10 cellular contexts compared by ENCODE assay signal in genomic region chr7:11833431-11833830, GRCh38. TPM values are rescaled to one million over a fixed set of nuclear protein-coding genes. Genes with fewer than 3 reads are reported as not detected.
A peak's percentile ranks its signal among the peaks of the same experiment; 100 is the strongest.
DNase-seq lines count a peak whose midpoint lies in the region; ATAC-seq and TF ChIP-seq lines count a peak whose summit lies in the region.
"Had no signal": no experiment of that assay in that cellular context is flagged by ENCODE, and none has a peak within 500 bp of the region (broad histone marks: within the 10 kb centered on the region; RNA-seq: fewer than 3 reads in every experiment).

No MANE protein-coding gene starts in this region.

- H3K9me3 Mint-ChIP-seq in type B pancreatic cell = peaks cover 6% of the 10 kb centered on the region

- no peak overlapping the region for H3K27ac Mint-ChIP-seq in type B pancreatic cell

- no peak for TF ChIP-seq CTCF in type B pancreatic cell (conservative IDR thresholded peaks at IDR 0.05)

- ATAC-seq in left cardiac atrium = no peak
- no peak for ATAC-seq in GM18517 (IDR thresholded peaks at IDR 0.05; ENCODE audit: unreplicated experiment)

- H3K27me3 Mint-ChIP-seq in type B pancreatic cell = peaks cover 12% of the 10 kb centered on the region

- intact Hi-C loops in left cardiac atrium (cut with DNase I) = loop anchor here in 1 of 2 donors (10.0 kb wide), 1 partner anchor 661 kb away; no protein-coding TSS in a partner anchor

- DNase-seq in NCI-H2227 (lab: John Stamatoyannopoulos, UW; ENCODE audit: unreplicated experiment) (peak; percentile 53), NCI-H2227 treated with DMSO at 0.1 percent for 48 hours (lab: John Stamatoyannopoulos, UW) (no peak), NCI-H510A treated with DMSO at 0.1 percent for 48 hours (lab: John Stamatoyannopoulos, UW) (peak; percentile 57), dermis blood vessel endothelial cell (peak; percentile 5), type B pancreatic cell (ENCODE audit: extremely low spot score, unreplicated experiment) (no peak), left cardiac atrium (no peak), NCI-H1048 (lab: John Stamatoyannopoulos, UW) (no peak)
- DNase-seq: activated CD8-positive, alpha-beta memory T cell treated with anti-CD3 and anti-CD28 coated beads, Interleukin-2, amount 50 U/mL, for 4 hours; effector CD8-positive, alpha-beta T cell had no signal

- H3K4me1 Mint-ChIP-seq in type B pancreatic cell (ENCODE audit: unreplicated experiment) = peaks cover 18% of the 10 kb centered on the region

- no peaks in the 10 kb centered on the region for H3K36me3 Mint-ChIP-seq in type B pancreatic cell

- H3K4me3 Mint-ChIP-seq in type B pancreatic cell = peak overlapping the region; percentile 62

RNA-seq across cellular contexts. Expression of gene THSD7A, which starts 1.4 kb away (rescaled TPM):
- total RNA-seq in dermis blood vessel endothelial cell (31.6 and 38.8 TPM in 2 replicates), type B pancreatic cell (ENCODE audit: low replicate concordance) (3.8 and 14.3 TPM in 2 replicates), left cardiac atrium (1 to 10 TPM; 2.0 to 2.4 TPM)

Comparison
In these comparisons a context has a peak if more than half of its experiments do, and no peak if none do; other contexts are left out.
1. DNase-seq: peak in NCI-H2227 (single experiment), NCI-H510A treated with DMSO at 0.1 percent for 48 hours (single experiment) and dermis blood vessel endothelial cell (single experiment); none in NCI-H2227 treated with DMSO at 0.1 percent for 48 hours (single experiment), type B pancreatic cell (single experiment), left cardiac atrium (single experiment) and NCI-H1048 (single experiment).